In genomic region chr3:110343376-110343775, GRCh38 we compare ENCODE assay signal across 14 cellular contexts.
DNase-seq lines count a peak whose midpoint lies in the region; ATAC-seq and TF ChIP-seq lines count a peak whose summit lies in the region.
"Had no signal": no experiment of that assay in that cellular context is flagged by ENCODE, and none has a peak within 500 bp of the region (broad histone marks: within the 10 kb centered on the region; RNA-seq: fewer than 3 reads in every experiment).

No MANE protein-coding gene starts in this region.

- H3K36me3 ChIP-seq in SK-N-SH (replicated peaks in 1 of 2; ENCODE audit: control insufficient read depth in 1 of 2, insufficient read depth in 2 of 2, low read length in 1 of 2): no peaks in the 10 kb centered on the region

- ATAC-seq in GM19395 (IDR thresholded peaks at IDR 0.05; ENCODE audit: unreplicated experiment) (no peak), GM18907 (IDR thresholded peaks at IDR 0.05; ENCODE audit: unreplicated experiment) (no peak)
- ATAC-seq: activated CD4-positive, CD25-positive, alpha-beta regulatory T cell treated with anti-CD3 and anti-CD28 coated beads, Interleukin-2, amount 50 U/mL, for 24 hours had no signal

- peak overlapping the region; percentile 16; the same call in 1 of the 2 replicates for H3K4me2 ChIP-seq in SK-N-SH

- no peaks in the 10 kb centered on the region for H3K27me3 ChIP-seq in SK-N-SH (ENCODE audit: insufficient read depth)

- DNase-seq in AG10803 (ENCODE audit: low read depth) (peak; percentile 66), HFF-Myc (ENCODE audit: extremely low read depth, low read depth) (peak; percentile 5), SK-N-SH (no peak), iPS-NIHi7 (ENCODE audit: extremely low spot score) (peak; percentile 10), SIG-M5 treated with dmso at 0.1 percent for 504 hours (lab: John Stamatoyannopoulos, UW; ENCODE audit: unreplicated experiment) (no peak), NCI-H1048 (lab: John Stamatoyannopoulos, UW) (no peak)
- DNase-seq: foreskin melanocyte, MM.1S, NCI-H510A treated with DMSO at 0.1 percent for 48 hours, substantia nigra had no signal

- peaks cover 7% of the 10 kb centered on the region for H3F3A ChIP-seq in SK-N-SH (replicated peaks; ENCODE audit: insufficient read depth)

- H4K20me1 ChIP-seq in SK-N-SH (ENCODE audit: insufficient read depth): no peaks in the 10 kb centered on the region

- H3K79me2 ChIP-seq in SK-N-SH (ENCODE audit: insufficient read depth): no peaks in the 10 kb centered on the region
- H3K79me2 ChIP-seq: parathyroid adenoma had no signal

- H3K4me1 ChIP-seq in SK-N-SH (ENCODE audit: control insufficient read depth in 1 of 2, insufficient read depth in 2 of 2, low read depth in 1 of 2, low read length in 1 of 2): peaks cover 0 to 6% of the 10 kb centered on the region in 2 experiments; a peak in 3 of 4 replicates
- H3K4me1 ChIP-seq: parathyroid adenoma had no signal

- no peak overlapping the region for H3K9ac ChIP-seq in SK-N-SH
- H3K9ac ChIP-seq: parathyroid adenoma had no signal

- peak overlapping the region; percentile 53 to 68; a peak in 3 of 4 replicates for H3K27ac ChIP-seq in SK-N-SH (ENCODE audit: low read depth in 2 of 2, low read length in 1 of 2)
- H3K27ac ChIP-seq: parathyroid adenoma had no signal

- POLR2A ChIA-PET in SK-N-SH (lab: Yijun Ruan, JAX): no interaction called here

- H3K9me2 ChIP-seq in SK-N-SH: no peaks in the 10 kb centered on the region

- 24% methylated on average over 3 of the region's 3 CpGs for whole genome bisulfite sequencing in SK-N-SH (ENCODE audit: low lambda C conversion rate)

- H3K4me3 ChIP-seq in AG10803 (ENCODE audit: low read length) (no peak overlapping the region), HFF-Myc (replicated peaks; ENCODE audit: low read depth, low read length) (no peak overlapping the region), SK-N-SH (ENCODE audit: low read depth in 2 of 2, low read length in 1 of 2) (no peak overlapping the region)

- TF ChIP-seq CTCF in AG10803 (conservative IDR thresholded peaks at IDR 0.05; ENCODE audit: low read length): no peak
- TF ChIP-seq CTCF in HFF-Myc (IDR thresholded peaks at IDR 0.05; ENCODE audit: low read depth, low read length, missing control alignments): no peak
- no peak for TF ChIP-seq CTCF in SK-N-SH (IDR thresholded peaks at IDR 0.05)

- no peak overlapping the region for H2AFZ ChIP-seq in SK-N-SH (ENCODE audit: low read depth)
- H2AFZ ChIP-seq: parathyroid adenoma had no signal

- no peak for TF ChIP-seq RAD21 in SK-N-SH (IDR thresholded peaks at IDR 0.05; ENCODE audit: low read length)

- H3K9me3 ChIP-seq in SK-N-SH: no peaks in the 10 kb centered on the region

- peak; percentile 58 to 97 for TF ChIP-seq EP300 in SK-N-SH (IDR thresholded peaks at IDR 0.05; ENCODE audit: borderline replicate concordance in 1 of 2, low read depth in 1 of 2, low read length in 1 of 2)

- CTCF ChIA-PET in SK-N-SH (lab: Yijun Ruan, JAX): no interaction called here

TF ChIP-seq in SK-N-SH, 30 proteins besides CTCF, POLR2A, EP300 and RAD21 (continues in another document):
- TF ChIP-seq USF2 (IDR thresholded peaks at IDR 0.05; ENCODE audit: borderline replicate concordance, low read depth, low read length) (no peak), IRF3 (IDR thresholded peaks at IDR 0.05; ENCODE audit: low read depth, low read length) (no peak), FOXJ3 (CRISPR knock-in tag; IDR thresholded peaks at IDR 0.05) (no peak), RXRA (IDR thresholded peaks at IDR 0.05; ENCODE audit: borderline replicate concordance, low read depth) (peak; percentile 67; the same call in 1 of the 2 replicates), CHD2 (IDR thresholded peaks at IDR 0.05; ENCODE audit: low read length, partially characterized antibody) (no peak), SIN3A (IDR thresholded peaks at IDR 0.05; ENCODE audit: borderline replicate concordance, low read depth, low read length) (peak; percentile 76; the same call in 1 of the 2 replicates), JUND (IDR thresholded peaks at IDR 0.05) (peak; percentile 95), TCF12 (IDR thresholded peaks at IDR 0.05) (peak; percentile 99), POLR2AphosphoS5 (IDR thresholded peaks at IDR 0.05; ENCODE audit: low read depth, low read length) (peak; percentile 86), FOXM1 (IDR thresholded peaks at IDR 0.05; ENCODE audit: low read depth) (peak; percentile 71; the same call in 1 of the 2 replicates), GATA2 (CRISPR knock-in tag; IDR thresholded peaks at IDR 0.05) (no peak), YY1 (IDR thresholded peaks at IDR 0.05; ENCODE audit: low read depth) (no peak), EZH2phosphoT487 (IDR thresholded peaks at IDR 0.05; ENCODE audit: borderline replicate concordance, low read depth) (no peak), TEAD4 (IDR thresholded peaks at IDR 0.05; ENCODE audit: borderline replicate concordance, insufficient read depth) (peak; percentile 92), RFX5 (IDR thresholded peaks at IDR 0.05; ENCODE audit: low read length) (no peak), MEF2A (IDR thresholded peaks at IDR 0.05; ENCODE audit: borderline replicate concordance, low read depth) (peak; percentile 21; the same call in 1 of the 2 replicates), FOSL2 (IDR thresholded peaks at IDR 0.05; ENCODE audit: borderline replicate concordance, low read depth) (peak; percentile 93), TAF1 (IDR thresholded peaks at IDR 0.05; ENCODE audit: borderline replicate concordance, low read depth, low read length) (no peak), SMC3 (IDR thresholded peaks at IDR 0.05; ENCODE audit: low read depth, low read length) (no peak), USF1 (IDR thresholded peaks at IDR 0.05; ENCODE audit: borderline replicate concordance, low read depth) (no peak), NFIC (IDR thresholded peaks at IDR 0.05; ENCODE audit: borderline replicate concordance) (peak; percentile 82), ELF1 (IDR thresholded peaks at IDR 0.05) (0 out of 2 replicates have a peak, but pooled peaks have one; percentile 18), RCOR1 (IDR thresholded peaks at IDR 0.05; ENCODE audit: low read length) (no peak)
- TF ChIP-seq, protein P1, sequence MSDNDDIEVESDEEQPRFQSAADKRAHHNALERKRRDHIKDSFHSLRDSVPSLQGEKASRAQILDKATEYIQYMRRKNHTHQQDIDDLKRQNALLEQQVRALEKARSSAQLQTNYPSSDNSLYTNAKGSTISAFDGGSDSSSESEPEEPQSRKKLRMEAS (IDR thresholded peaks at IDR 0.05; ENCODE audit: low read depth): peak; percentile 48; the same call in 1 of the 2 replicates
- TF ChIP-seq, protein P2, sequence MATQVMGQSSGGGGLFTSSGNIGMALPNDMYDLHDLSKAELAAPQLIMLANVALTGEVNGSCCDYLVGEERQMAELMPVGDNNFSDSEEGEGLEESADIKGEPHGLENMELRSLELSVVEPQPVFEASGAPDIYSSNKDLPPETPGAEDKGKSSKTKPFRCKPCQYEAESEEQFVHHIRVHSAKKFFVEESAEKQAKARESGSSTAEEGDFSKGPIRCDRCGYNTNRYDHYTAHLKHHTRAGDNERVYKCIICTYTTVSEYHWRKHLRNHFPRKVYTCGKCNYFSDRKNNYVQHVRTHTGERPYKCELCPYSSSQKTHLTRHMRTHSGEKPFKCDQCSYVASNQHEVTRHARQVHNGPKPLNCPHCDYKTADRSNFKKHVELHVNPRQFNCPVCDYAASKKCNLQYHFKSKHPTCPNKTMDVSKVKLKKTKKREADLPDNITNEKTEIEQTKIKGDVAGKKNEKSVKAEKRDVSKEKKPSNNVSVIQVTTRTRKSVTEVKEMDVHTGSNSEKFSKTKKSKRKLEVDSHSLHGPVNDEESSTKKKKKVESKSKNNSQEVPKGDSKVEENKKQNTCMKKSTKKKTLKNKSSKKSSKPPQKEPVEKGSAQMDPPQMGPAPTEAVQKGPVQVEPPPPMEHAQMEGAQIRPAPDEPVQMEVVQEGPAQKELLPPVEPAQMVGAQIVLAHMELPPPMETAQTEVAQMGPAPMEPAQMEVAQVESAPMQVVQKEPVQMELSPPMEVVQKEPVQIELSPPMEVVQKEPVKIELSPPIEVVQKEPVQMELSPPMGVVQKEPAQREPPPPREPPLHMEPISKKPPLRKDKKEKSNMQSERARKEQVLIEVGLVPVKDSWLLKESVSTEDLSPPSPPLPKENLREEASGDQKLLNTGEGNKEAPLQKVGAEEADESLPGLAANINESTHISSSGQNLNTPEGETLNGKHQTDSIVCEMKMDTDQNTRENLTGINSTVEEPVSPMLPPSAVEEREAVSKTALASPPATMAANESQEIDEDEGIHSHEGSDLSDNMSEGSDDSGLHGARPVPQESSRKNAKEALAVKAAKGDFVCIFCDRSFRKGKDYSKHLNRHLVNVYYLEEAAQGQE (IDR thresholded peaks at IDR 0.05; ENCODE audit: low read depth, low read length): peak; percentile 62

Comparison
In these comparisons a context has a peak if more than half of its experiments do, and no peak if none do; other contexts are left out.
1. DNase-seq: peak in AG10803 (single experiment), HFF-Myc (single experiment) and iPS-NIHi7 (single experiment); none in SK-N-SH (single experiment), SIG-M5 treated with dmso at 0.1 percent for 504 hours (single experiment) and NCI-H1048 (single experiment).